ENCODE assay signal across 14 cellular contexts in the genomic region with DNA sequence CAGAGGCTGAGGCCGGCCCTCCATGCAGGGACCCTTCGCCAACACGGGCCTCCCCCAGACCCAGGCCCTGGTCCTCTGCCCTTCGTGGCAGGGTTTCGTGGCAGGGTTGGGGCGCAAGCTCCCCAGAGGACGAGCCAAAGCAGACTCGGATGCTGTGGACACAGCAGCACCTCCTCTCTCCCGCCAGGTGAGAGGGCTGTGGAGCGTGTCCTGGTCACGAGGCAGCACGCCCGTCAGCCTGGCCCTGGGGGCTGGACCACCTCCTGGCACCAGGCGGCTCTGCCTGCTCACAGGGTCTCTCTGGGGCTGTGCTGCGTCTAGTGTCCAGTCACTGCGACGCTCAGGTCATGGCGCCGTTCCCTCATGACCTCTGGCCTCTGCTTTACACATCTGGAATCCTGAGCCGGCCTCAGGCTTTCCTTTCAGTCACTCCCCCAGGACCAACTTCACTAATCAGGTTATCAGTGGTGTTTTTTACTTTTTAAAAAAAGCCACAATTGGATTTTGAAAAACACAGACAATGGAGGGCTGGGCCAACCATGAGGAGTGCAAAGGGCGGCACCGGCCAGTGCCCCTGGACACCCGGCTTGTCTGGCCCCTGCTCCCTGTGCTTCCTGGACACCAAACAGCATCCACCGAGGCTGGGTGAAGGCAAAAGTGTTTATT. TPM values are rescaled to one million over a fixed set of nuclear protein-coding genes. Genes with fewer than 3 reads are reported as not detected.
DNase-seq lines count a peak whose midpoint lies in the region; ATAC-seq and TF ChIP-seq lines count a peak whose summit lies in the region.
"Had no signal": no experiment of that assay in that cellular context is flagged by ENCODE, and none has a peak within 500 bp of the region (broad histone marks: within the 10 kb centered on the region; RNA-seq: fewer than 3 reads in every experiment).

No MANE protein-coding gene starts in this region.

- H3K27ac ChIP-seq in BLaER1 (peak overlapping the region; percentile 27; the same call in 1 of the 2 replicates), right lobe of liver (peak overlapping the region in 2 of 3 donors; percentile 2 to 66)

- ATAC-seq in T-helper 17 cell (no peak), right lobe of liver (peak in 1 of 4 donors; percentile 3), HG02973 (IDR thresholded peaks at IDR 0.05; ENCODE audit: unreplicated experiment) (no peak)
- ATAC-seq: CD8-positive, alpha-beta T cell; naive thymus-derived CD8-positive, alpha-beta T cell had no signal

- no peaks in the 10 kb centered on the region for H3K27me3 Mint-ChIP-seq in T-helper 17 cell
- H3K27me3 Mint-ChIP-seq: activated naive CD8-positive, alpha-beta T cell treated with anti-CD3 and anti-CD28 coated beads, Interleukin-2, amount 10 ng/mL, durations not matched to agents 7 days and 5 days; naive thymus-derived CD8-positive, alpha-beta T cell had no signal

- no peaks in the 10 kb centered on the region for H3K36me3 Mint-ChIP-seq in T-helper 17 cell (ENCODE audit: low read depth)
- H3K36me3 Mint-ChIP-seq: naive thymus-derived CD8-positive, alpha-beta T cell had no signal

- H3K4me3 Mint-ChIP-seq in T-helper 17 cell = no peak overlapping the region
- H3K4me3 Mint-ChIP-seq: activated naive CD8-positive, alpha-beta T cell treated with anti-CD3 and anti-CD28 coated beads, Interleukin-2, amount 10 ng/mL, durations not matched to agents 7 days and 5 days; CD8-positive, alpha-beta T cell had no signal

- H3K36me3 ChIP-seq in BLaER1 (peaks cover 52% of the 10 kb centered on the region), right lobe of liver (peaks cover 0 to under 1% (median 0%) of the 10 kb centered on the region in 4 donors)

- no peak overlapping the region for H3K4me3 ChIP-seq in BLaER1
- no peak overlapping the region for H3K4me3 ChIP-seq in right lobe of liver

- peak overlapping the region; percentile 46 for H3K9ac ChIP-seq in BLaER1

- H3K27ac Mint-ChIP-seq in T-helper 17 cell = peak overlapping the region; percentile 16
- H3K27ac Mint-ChIP-seq: activated naive CD8-positive, alpha-beta T cell treated with anti-CD3 and anti-CD28 coated beads, Interleukin-2, amount 10 ng/mL, durations not matched to agents 7 days and 5 days had no signal

- peaks cover 78% of the 10 kb centered on the region for H4K20me1 ChIP-seq in BLaER1

- 27% methylated on average over 11 of the region's 24 CpGs for WGBS in right lobe of liver (ENCODE audit: insufficient coverage, low coverage, low lambda C conversion rate, missing lambda C conversion rate)

- TF ChIP-seq CTCF in right lobe of liver (IDR thresholded peaks at IDR 0.05) = no peak
- TF ChIP-seq CTCF in GM20000 (IDR thresholded peaks at IDR 0.05; ENCODE audit: extremely low read depth, missing control alignments) = no peak

- H3K9me3 ChIP-seq in BLaER1 (no peaks in the 10 kb centered on the region), T-helper 17 cell (ENCODE audit: control insufficient read depth, low read length, poor library complexity, severe bottlenecking) (no peaks in the 10 kb centered on the region), right lobe of liver (no peaks in the 10 kb centered on the region)

- intact Hi-C loops in right lobe of liver (cut with DNase I) = loop anchor here in 1 of 2 donors (10.0 kb wide), 1 partner anchor 220 kb away; no protein-coding TSS in a partner anchor

- peaks cover 48% of the 10 kb centered on the region for H3K4me1 ChIP-seq in BLaER1
- peaks cover 0 to 28% (median 1%) of the 10 kb centered on the region in 4 donors for H3K4me1 ChIP-seq in right lobe of liver

- peak overlapping the region; percentile 55 for H3K4me2 ChIP-seq in BLaER1

- no peaks in the 10 kb centered on the region for H3K27me3 ChIP-seq in BLaER1
- H3K27me3 ChIP-seq in right lobe of liver = no peaks in the 10 kb centered on the region

- TF ChIP-seq POLR2A in right lobe of liver (IDR thresholded peaks at IDR 0.05) = no peak

- H3K4me1 Mint-ChIP-seq in T-helper 17 cell = peaks cover 19% of the 10 kb centered on the region

- peak; percentile 58 for DNase-seq in ELF-1 (ENCODE audit: low read depth, low spot score)
- no peak for DNase-seq in T-helper 17 cell
- peak in 2 of 3 donors; percentile 22 to 55 for DNase-seq in right lobe of liver
- DNase-seq in GM20000 (ENCODE audit: low spot score) = no peak
- DNase-seq in NCI-H2227 (lab: John Stamatoyannopoulos, UW; ENCODE audit: unreplicated experiment) = no peak
- DNase-seq: activated naive CD8-positive, alpha-beta T cell treated with anti-CD3 and anti-CD28 coated beads, Interleukin-2, amount 10 ng/mL, durations not matched to agents 7 days and 5 days; CD8-positive, alpha-beta T cell; cerebellar nuclear complex; NCI-H1105; NCI-H345; T-helper 9 cell had no signal

RNA-seq across cellular contexts. Expression of gene NDUFAF8, which starts 5.4 kb away (rescaled TPM):
- 10 to 100 TPM; 30.6 to 37.0 TPM for total RNA-seq in T-helper 17 cell
- total RNA-seq in right lobe of liver = 10 to 100 TPM; 15.7 to 35.9 (median 23.3) TPM

RNA-seq across cellular contexts. Expression of gene TEPSIN, which starts 5.6 kb away (rescaled TPM):
- 10 to 100 TPM; 84.1 to 90.9 TPM for total RNA-seq in T-helper 17 cell
- total RNA-seq in right lobe of liver = 10 to 100 TPM; 11.9 to 27.6 (median 18.1) TPM

RNA-seq across cellular contexts. Expression of gene CEP131, which starts 21.7 kb away (rescaled TPM):
- total RNA-seq in T-helper 17 cell (10 to 100 TPM in 1 of 2 donors, 1 to 10 TPM in 1; 8.2 to 10.5 TPM), right lobe of liver (1 to 10 TPM; 1.5 to 4.3 (median 2.1) TPM)

RNA-seq across cellular contexts. Expression of gene SLC38A10, which starts 50.6 kb away (rescaled TPM):
- total RNA-seq in T-helper 17 cell (10 to 100 TPM; 59.4 to 98.4 TPM), right lobe of liver (100 to 1,000 TPM in 1 of 6 experiments, 10 to 100 TPM in 5; 60.9 to 104 (median 86.1) TPM)

Comparison
In these comparisons a context has a peak if more than half of its experiments do, and no peak if none do; other contexts are left out.
1. DNase-seq: peak in ELF-1 (single experiment) and right lobe of liver (2 of 3); none in T-helper 17 cell (0 of 3), GM20000 (single experiment) and NCI-H2227 (single experiment).